ENCODE assay signal across 16 cellular contexts in the genomic region with DNA sequence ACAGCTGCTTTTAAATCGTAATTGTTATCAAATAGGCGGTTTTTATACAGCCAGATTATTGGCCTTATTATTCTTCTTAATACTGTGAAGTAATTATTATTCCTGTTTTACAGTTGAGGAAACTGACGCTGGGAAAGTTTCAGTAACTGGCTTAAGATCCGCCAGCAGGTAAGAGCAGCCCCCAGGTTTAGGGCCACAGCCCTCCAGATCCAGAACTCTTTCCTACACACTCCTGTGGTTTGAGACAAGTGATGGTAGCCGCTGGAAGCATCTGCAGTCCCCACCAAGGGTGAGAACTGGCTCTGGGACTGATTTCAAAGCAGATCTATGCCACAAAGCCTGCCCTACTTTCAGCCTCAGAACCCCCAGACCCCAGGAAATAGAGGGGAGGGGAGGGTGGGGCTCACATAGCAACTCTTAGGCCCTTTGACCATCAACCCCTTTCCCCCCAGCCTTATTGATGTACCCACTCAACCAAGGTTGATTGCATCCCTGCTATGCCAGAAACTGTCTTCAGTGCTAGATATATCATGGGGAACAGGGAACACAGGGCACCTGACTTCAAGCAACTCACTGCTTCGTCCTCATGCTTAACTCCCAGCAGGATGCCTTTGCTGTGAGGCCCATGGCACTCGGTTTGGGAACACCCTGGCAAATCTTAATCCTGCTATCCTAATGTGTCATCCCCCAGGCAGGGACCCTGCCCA. TPM values are rescaled to one million over a fixed set of nuclear protein-coding genes. Genes with fewer than 3 reads are reported as not detected.
DNase-seq lines count a peak whose midpoint lies in the region; ATAC-seq and TF ChIP-seq lines count a peak whose summit lies in the region.
"Had no signal": no experiment of that assay in that cellular context is flagged by ENCODE, and none has a peak within 500 bp of the region (broad histone marks: within the 10 kb centered on the region; RNA-seq: fewer than 3 reads in every experiment).

No MANE protein-coding gene starts in this region.

- H3K36me3 Mint-ChIP-seq in activated CD4-positive, alpha-beta T cell treated with anti-CD3 and anti-CD28 coated beads, Interleukin-2, amount 10 ng/mL, durations not matched to agents 24 days and 14 days (ENCODE audit: low read depth) = no peaks in the 10 kb centered on the region
- H3K36me3 Mint-ChIP-seq: WTC11 had no signal

- H3K9me3 Mint-ChIP-seq in activated CD4-positive, alpha-beta T cell treated with anti-CD3 and anti-CD28 coated beads, Interleukin-2, amount 10 ng/mL, durations not matched to agents 24 days and 14 days = no peaks in the 10 kb centered on the region
- H3K9me3 Mint-ChIP-seq: activated CD4-positive, alpha-beta memory T cell treated with anti-CD3 and anti-CD28 coated beads, Interleukin-2, amount 10 ng/mL, durations not matched to agents 7 days and 5 days; stimulated activated naive CD8-positive, alpha-beta T cell treated with anti-CD3 and anti-CD28 coated beads, Interleukin-15, amount 100 ng/mL, for 72 hours; WTC11 had no signal

- H3K27me3 ChIP-seq in NT2/D1 (ENCODE audit: insufficient read depth, insufficient read length) (peaks cover 34% of the 10 kb centered on the region), stomach (peaks cover 0 to 69% (median 12%) of the 10 kb centered on the region in 3 donors)
- H3K27me3 ChIP-seq: BE2C, cardiac muscle cell, Peyer's patch had no signal

- peaks cover 11% of the 10 kb centered on the region for H3K4me1 ChIP-seq in NT2/D1 (ENCODE audit: insufficient read depth, insufficient read length)
- peaks cover 0 to 37% (median 34%) of the 10 kb centered on the region in 4 donors for H3K4me1 ChIP-seq in stomach

- H3K4me1 Mint-ChIP-seq in activated CD4-positive, alpha-beta T cell treated with anti-CD3 and anti-CD28 coated beads, Interleukin-2, amount 10 ng/mL, durations not matched to agents 24 days and 14 days = peaks cover 3% of the 10 kb centered on the region
- H3K4me1 Mint-ChIP-seq: activated CD4-positive, alpha-beta memory T cell treated with anti-CD3 and anti-CD28 coated beads, Interleukin-2, amount 10 ng/mL, durations not matched to agents 7 days and 5 days had no signal

- no peak for TF ChIP-seq EP300 in stomach (IDR thresholded peaks at IDR 0.05)

- no peak overlapping the region for H3K27ac ChIP-seq in stomach
- H3K27ac ChIP-seq: cardiac muscle cell, Peyer's patch, prostate gland had no signal

- H3K4me3 Mint-ChIP-seq in activated CD4-positive, alpha-beta T cell treated with anti-CD3 and anti-CD28 coated beads, Interleukin-2, amount 10 ng/mL, durations not matched to agents 24 days and 14 days = no peak overlapping the region
- H3K4me3 Mint-ChIP-seq: activated CD4-positive, alpha-beta memory T cell treated with anti-CD3 and anti-CD28 coated beads, Interleukin-2, amount 10 ng/mL, durations not matched to agents 7 days and 5 days had no signal

- peak in 1 of 7 experiments; percentile 40 for TF ChIP-seq CTCF in stomach (IDR thresholded peaks at IDR 0.05)

- intact Hi-C loops in stomach (cut with DNase I; ENCODE audit: low total_unique reads) = loop anchor here (5.0 kb wide), 1 partner anchor 68 kb away; no protein-coding TSS in a partner anchor
- intact Hi-C loops in activated CD4-positive, alpha-beta T cell treated with anti-CD3 and anti-CD28 coated beads, Interleukin-2, amount 10 ng/mL, durations not matched to agents 24 days and 14 days (cut with micrococcal nuclease) = loop anchor here (5.0 kb wide), 1 partner anchor 282 kb away; no protein-coding TSS in a partner anchor

- TF ChIP-seq POLR2A in stomach (IDR thresholded peaks at IDR 0.05) = no peak

- WGBS in stomach, 5 donors = 30 to 35% (median 33%) methylated on average over 7 of the region's 7 CpGs

- no peak overlapping the region for H3K27ac Mint-ChIP-seq in activated CD4-positive, alpha-beta T cell treated with anti-CD3 and anti-CD28 coated beads, Interleukin-2, amount 10 ng/mL, durations not matched to agents 24 days and 14 days
- H3K27ac Mint-ChIP-seq: activated CD4-positive, alpha-beta memory T cell treated with anti-CD3 and anti-CD28 coated beads, Interleukin-2, amount 10 ng/mL, durations not matched to agents 7 days and 5 days; WTC11 had no signal

- ATAC-seq in left lobe of liver = no peak

- DNase-seq in DMS53 (lab: John Stamatoyannopoulos, UW) (peak; percentile 24), DMS53 treated with DMSO at 0.1 percent for 48 hours (lab: John Stamatoyannopoulos, UW; ENCODE audit: unreplicated experiment) (no peak), NT2/D1 (ENCODE audit: low read depth, low spot score) (no peak), left lobe of liver (ENCODE audit: low spot score) (peak; percentile 19), stomach (peak; percentile 15), OCI-M1 (lab: John Stamatoyannopoulos, UW) (no peak), SIG-M5 treated with dmso at 0.1 percent for 504 hours (lab: John Stamatoyannopoulos, UW; ENCODE audit: unreplicated experiment) (no peak)
- DNase-seq in activated CD4-positive, alpha-beta T cell treated with anti-CD3 and anti-CD28 coated beads, Interleukin-2, amount 10 ng/mL, durations not matched to agents 24 days and 14 days = no peak
- DNase-seq: T-helper 9 cell had no signal

- H3K4me3 ChIP-seq in NT2/D1 (ENCODE audit: insufficient read length, low read depth) (no peak overlapping the region), stomach (no peak overlapping the region)
- H3K4me3 ChIP-seq: cardiac muscle cell, prostate gland had no signal

- peaks cover 71% of the 10 kb centered on the region for H3K27me3 Mint-ChIP-seq in activated CD4-positive, alpha-beta T cell treated with anti-CD3 and anti-CD28 coated beads, Interleukin-2, amount 10 ng/mL, durations not matched to agents 24 days and 14 days

- no peaks in the 10 kb centered on the region for H3K36me3 ChIP-seq in NT2/D1 (ENCODE audit: insufficient read depth, insufficient read length, low read length)
- no peaks in the 10 kb centered on the region for H3K36me3 ChIP-seq in stomach
- H3K36me3 ChIP-seq: cardiac muscle cell, Peyer's patch, prostate gland had no signal

- peak overlapping the region; percentile 3 for H3K9ac ChIP-seq in NT2/D1 (ENCODE audit: insufficient read length, low read depth)

- H3K9me3 ChIP-seq in NT2/D1 (ENCODE audit: insufficient read depth, low read length) (no peaks in the 10 kb centered on the region), stomach (no peaks in the 10 kb centered on the region)
- H3K9me3 ChIP-seq: BE2C, Peyer's patch, prostate gland had no signal

RNA-seq across cellular contexts. Expression of a gene that starts 2.9 kb away (rescaled TPM):
- total RNA-seq in left lobe of liver (1.8 TPM), stomach (10 to 100 TPM in 2 of 5 donors, 1 to 10 TPM in 3; 5.5 to 42.9 (median 9.4) TPM)
- polyA plus RNA-seq in stomach = 1 to 10 TPM; 1.4 to 3.9 (median 2.0) TPM
- total RNA-seq in activated CD4-positive, alpha-beta T cell treated with anti-CD3 and anti-CD28 coated beads, Interleukin-2, amount 10 ng/mL, durations not matched to agents 24 days and 14 days = 0.02 and 0.14 TPM in 2 replicates
- total RNA-seq: activated CD4-positive, alpha-beta memory T cell treated with anti-CD3 and anti-CD28 coated beads, Interleukin-2, amount 10 ng/mL, durations not matched to agents 7 days and 5 days had no signal

Comparison
In these comparisons a context has a peak if more than half of its experiments do, and no peak if none do; other contexts are left out.
1. DNase-seq: peak in DMS53 (single experiment), left lobe of liver (single experiment) and stomach (single experiment); none in DMS53 treated with DMSO at 0.1 percent for 48 hours (single experiment), NT2/D1 (single experiment), activated CD4-positive, alpha-beta T cell treated with anti-CD3 and anti-CD28 coated beads, Interleukin-2, amount 10 ng/mL, durations not matched to agents 24 days and 14 days (single experiment), OCI-M1 (single experiment) and SIG-M5 treated with dmso at 0.1 percent for 504 hours (single experiment).